ENCODE assay signal across 1 cellular context in the genomic region with DNA sequence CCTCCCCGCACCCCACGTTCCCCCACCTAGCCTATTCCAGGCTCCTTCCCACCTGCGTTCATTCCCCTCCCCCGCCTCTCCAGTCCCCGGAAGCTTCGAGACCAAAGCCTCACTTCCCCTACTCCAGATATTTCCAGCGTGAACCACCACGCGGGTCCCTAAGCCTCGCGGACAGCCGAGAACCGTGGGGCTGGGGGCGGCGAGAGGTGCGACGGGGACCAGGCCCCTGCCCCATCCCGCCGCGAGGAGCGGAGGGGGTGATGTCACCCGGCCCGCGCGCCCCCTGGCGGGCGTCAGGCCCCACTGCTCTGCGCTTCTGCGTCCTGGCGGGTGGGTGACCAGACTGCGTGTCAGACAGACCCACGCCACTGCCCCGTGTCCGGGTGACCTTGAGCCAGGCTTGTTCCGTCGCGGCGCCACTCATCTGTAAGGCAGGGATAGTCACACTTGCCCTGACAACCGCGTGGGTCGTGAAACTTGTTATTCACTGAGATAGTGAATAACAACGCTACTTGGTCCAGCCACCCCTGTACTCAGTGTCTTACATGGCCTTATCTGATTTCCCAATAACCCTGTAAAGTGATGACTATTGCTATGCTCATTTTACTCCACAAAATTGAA.
TF ChIP-seq lines count a peak whose summit lies in the region.

No MANE protein-coding gene starts in this region.

TF ChIP-seq in GM23338, 12 proteins besides CTCF, POLR2A, EP300 and RAD21 (continued from another document):
- TF ChIP-seq, protein P1, sequence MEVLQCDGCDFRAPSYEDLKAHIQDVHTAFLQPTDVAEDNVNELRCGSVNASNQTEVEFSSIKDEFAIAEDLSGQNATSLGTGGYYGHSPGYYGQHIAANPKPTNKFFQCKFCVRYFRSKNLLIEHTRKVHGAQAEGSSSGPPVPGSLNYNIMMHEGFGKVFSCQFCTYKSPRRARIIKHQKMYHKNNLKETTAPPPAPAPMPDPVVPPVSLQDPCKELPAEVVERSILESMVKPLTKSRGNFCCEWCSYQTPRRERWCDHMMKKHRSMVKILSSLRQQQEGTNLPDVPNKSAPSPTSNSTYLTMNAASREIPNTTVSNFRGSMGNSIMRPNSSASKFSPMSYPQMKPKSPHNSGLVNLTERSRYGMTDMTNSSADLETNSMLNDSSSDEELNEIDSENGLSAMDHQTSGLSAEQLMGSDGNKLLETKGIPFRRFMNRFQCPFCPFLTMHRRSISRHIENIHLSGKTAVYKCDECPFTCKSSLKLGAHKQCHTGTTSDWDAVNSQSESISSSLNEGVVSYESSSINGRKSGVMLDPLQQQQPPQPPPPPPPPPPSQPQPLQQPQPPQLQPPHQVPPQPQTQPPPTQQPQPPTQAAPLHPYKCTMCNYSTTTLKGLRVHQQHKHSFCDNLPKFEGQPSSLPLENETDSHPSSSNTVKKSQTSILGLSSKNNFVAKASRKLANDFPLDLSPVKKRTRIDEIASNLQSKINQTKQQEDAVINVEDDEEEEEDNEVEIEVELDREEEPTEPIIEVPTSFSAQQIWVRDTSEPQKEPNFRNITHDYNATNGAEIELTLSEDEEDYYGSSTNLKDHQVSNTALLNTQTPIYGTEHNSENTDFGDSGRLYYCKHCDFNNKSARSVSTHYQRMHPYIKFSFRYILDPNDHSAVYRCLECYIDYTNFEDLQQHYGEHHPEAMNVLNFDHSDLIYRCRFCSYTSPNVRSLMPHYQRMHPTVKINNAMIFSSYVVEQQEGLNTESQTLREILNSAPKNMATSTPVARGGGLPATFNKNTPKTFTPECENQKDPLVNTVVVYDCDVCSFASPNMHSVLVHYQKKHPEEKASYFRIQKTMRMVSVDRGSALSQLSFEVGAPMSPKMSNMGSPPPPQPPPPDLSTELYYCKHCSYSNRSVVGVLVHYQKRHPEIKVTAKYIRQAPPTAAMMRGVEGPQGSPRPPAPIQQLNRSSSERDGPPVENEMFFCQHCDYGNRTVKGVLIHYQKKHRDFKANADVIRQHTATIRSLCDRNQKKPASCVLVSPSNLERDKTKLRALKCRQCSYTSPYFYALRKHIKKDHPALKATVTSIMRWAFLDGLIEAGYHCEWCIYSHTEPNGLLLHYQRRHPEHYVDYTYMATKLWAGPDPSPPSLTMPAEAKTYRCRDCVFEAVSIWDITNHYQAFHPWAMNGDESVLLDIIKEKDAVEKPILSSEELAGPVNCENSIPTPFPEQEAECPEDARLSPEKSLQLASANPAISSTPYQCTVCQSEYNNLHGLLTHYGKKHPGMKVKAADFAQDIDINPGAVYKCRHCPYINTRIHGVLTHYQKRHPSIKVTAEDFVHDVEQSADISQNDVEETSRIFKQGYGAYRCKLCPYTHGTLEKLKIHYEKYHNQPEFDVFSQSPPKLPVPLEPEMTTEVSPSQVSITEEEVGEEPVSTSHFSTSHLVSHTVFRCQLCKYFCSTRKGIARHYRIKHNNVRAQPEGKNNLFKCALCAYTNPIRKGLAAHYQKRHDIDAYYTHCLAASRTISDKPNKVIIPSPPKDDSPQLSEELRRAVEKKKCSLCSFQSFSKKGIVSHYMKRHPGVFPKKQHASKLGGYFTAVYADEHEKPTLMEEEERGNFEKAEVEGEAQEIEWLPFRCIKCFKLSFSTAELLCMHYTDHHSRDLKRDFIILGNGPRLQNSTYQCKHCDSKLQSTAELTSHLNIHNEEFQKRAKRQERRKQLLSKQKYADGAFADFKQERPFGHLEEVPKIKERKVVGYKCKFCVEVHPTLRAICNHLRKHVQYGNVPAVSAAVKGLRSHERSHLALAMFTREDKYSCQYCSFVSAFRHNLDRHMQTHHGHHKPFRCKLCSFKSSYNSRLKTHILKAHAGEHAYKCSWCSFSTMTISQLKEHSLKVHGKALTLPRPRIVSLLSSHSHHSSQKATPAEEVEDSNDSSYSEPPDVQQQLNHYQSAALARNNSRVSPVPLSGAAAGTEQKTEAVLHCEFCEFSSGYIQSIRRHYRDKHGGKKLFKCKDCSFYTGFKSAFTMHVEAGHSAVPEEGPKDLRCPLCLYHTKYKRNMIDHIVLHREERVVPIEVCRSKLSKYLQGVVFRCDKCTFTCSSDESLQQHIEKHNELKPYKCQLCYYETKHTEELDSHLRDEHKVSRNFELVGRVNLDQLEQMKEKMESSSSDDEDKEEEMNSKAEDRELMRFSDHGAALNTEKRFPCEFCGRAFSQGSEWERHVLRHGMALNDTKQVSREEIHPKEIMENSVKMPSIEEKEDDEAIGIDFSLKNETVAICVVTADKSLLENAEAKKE (CRISPR knock-in tag; IDR thresholded peaks at IDR 0.05) = no peak
- peak; percentile 80 for TF ChIP-seq CREB1 (CRISPR knock-in tag; IDR thresholded peaks at IDR 0.05; ENCODE audit: low read depth)
